Comparison of ENCODE assay signal across 18 cellular contexts in genomic region chr7:22234247-22234646, GRCh38.
"Had no signal": no experiment of that assay in that cellular context is flagged by ENCODE, and none has a peak within 500 bp of the region (broad histone marks: within the 10 kb centered on the region; RNA-seq: fewer than 3 reads in every experiment).

No MANE protein-coding gene starts in this region.

- H3K4me3 ChIP-seq: ascending aorta, esophagus muscularis mucosa, psoas muscle, suprapubic skin, upper lobe of left lung had no signal

- H3K4me1 ChIP-seq: esophagus muscularis mucosa, psoas muscle had no signal

- FAIRE-seq: colon, endometrium, keratinocyte had no signal

- H3K36me3 Mint-ChIP-seq: natural killer cell treated with Interleukin-12 subunit alpha and Interleukin-12 subunit beta and Interleukin-15 and Interleukin-18, amount 100 ng/mL, for 72 hours had no signal

- H3K27me3 Mint-ChIP-seq: stimulated activated naive CD8-positive, alpha-beta T cell treated with anti-CD3 and anti-CD28 coated beads, Interleukin-15, Interleukin-2, amounts not matched to agents 100 ng/mL and 50 ng/mL, for 24 hours had no signal

- H3K36me3 ChIP-seq: ascending aorta, esophagus muscularis mucosa, suprapubic skin, upper lobe of left lung had no signal

- H3K9me3 Mint-ChIP-seq: activated T-helper 1 cell treated with anti-CD3 and anti-CD28 coated beads, Interleukin-12 subunit alpha, Interleukin-12 subunit beta, Interleukin-2, Interleukin-4 antibody, amounts not matched to agents 30 ng/mL and 10 ng/mL and 1 ng/mL, durations not matched to agents 14 hours and 24 hours and 36 hours; natural killer cell treated with Interleukin-12 subunit alpha and Interleukin-12 subunit beta and Interleukin-15 and Interleukin-18, amount 100 ng/mL, for 72 hours; stimulated activated naive CD8-positive, alpha-beta T cell treated with anti-CD3 and anti-CD28 coated beads, Interleukin-15, Interleukin-2, amounts not matched to agents 100 ng/mL and 50 ng/mL, for 24 hours had no signal

- DNase-seq: activated CD4-positive, alpha-beta T cell treated with anti-CD3 and anti-CD28 coated beads, Interleukin-2, amount 50 U/mL, for 1 hour; activated CD8-positive, alpha-beta memory T cell treated with anti-CD3 and anti-CD28 coated beads for 24 hours; activated naive CD4-positive, alpha-beta T cell treated with Interleukin-2 at 50 U/mL for 16 hours; hippocampal formation; occipital lobe; psoas muscle; upper lobe of left lung had no signal

- H3K27ac Mint-ChIP-seq: activated T-helper 1 cell treated with anti-CD3 and anti-CD28 coated beads, Interleukin-12 subunit alpha, Interleukin-12 subunit beta, Interleukin-2, Interleukin-4 antibody, amounts not matched to agents 30 ng/mL and 10 ng/mL and 1 ng/mL, durations not matched to agents 14 hours and 24 hours and 36 hours; natural killer cell treated with Interleukin-12 subunit alpha and Interleukin-12 subunit beta and Interleukin-15 and Interleukin-18, amount 100 ng/mL, for 72 hours; stimulated activated naive CD8-positive, alpha-beta T cell treated with anti-CD3 and anti-CD28 coated beads, Interleukin-15, Interleukin-2, amounts not matched to agents 100 ng/mL and 50 ng/mL, for 24 hours had no signal

- ATAC-seq: activated CD4-positive, CD25-positive, alpha-beta regulatory T cell treated with anti-CD3 and anti-CD28 coated beads, Interleukin-2, amount 50 U/mL, for 24 hours; natural killer cell treated with Interleukin-12 subunit alpha and Interleukin-12 subunit beta and Interleukin-15 and Interleukin-18, amount 100 ng/mL, for 72 hours; psoas muscle; sciatic nerve had no signal

- H3K27me3 ChIP-seq: ascending aorta, esophagus muscularis mucosa, suprapubic skin, upper lobe of left lung had no signal

- H3K4me3 Mint-ChIP-seq: activated T-helper 1 cell treated with anti-CD3 and anti-CD28 coated beads, Interleukin-12 subunit alpha, Interleukin-12 subunit beta, Interleukin-2, Interleukin-4 antibody, amounts not matched to agents 30 ng/mL and 10 ng/mL and 1 ng/mL, durations not matched to agents 14 hours and 24 hours and 36 hours; natural killer cell treated with Interleukin-12 subunit alpha and Interleukin-12 subunit beta and Interleukin-15 and Interleukin-18, amount 100 ng/mL, for 72 hours; stimulated activated naive CD8-positive, alpha-beta T cell treated with anti-CD3 and anti-CD28 coated beads, Interleukin-15, Interleukin-2, amounts not matched to agents 100 ng/mL and 50 ng/mL, for 24 hours had no signal

- H3K27ac ChIP-seq: ascending aorta, esophagus muscularis mucosa, psoas muscle, suprapubic skin, upper lobe of left lung had no signal

- H3K9me3 ChIP-seq: ascending aorta, esophagus muscularis mucosa, psoas muscle, suprapubic skin, upper lobe of left lung had no signal
